In genomic region chr3:159765860-159766294, GRCh38 we compare ENCODE assay signal across 1 cellular context.
TF ChIP-seq lines count a peak whose summit lies in the region.

No MANE protein-coding gene starts in this region.

TF ChIP-seq in HEK293, 187 proteins besides CTCF, POLR2A, EP300 and RAD21 (continued from another document and continues in another):
- TF ChIP-seq KLF7 (tag by site-specific recombination; IDR thresholded peaks at IDR 0.05; ENCODE audit: borderline replicate concordance): no peak
- no peak for TF ChIP-seq ZNF449 (tag by site-specific recombination; IDR thresholded peaks at IDR 0.05)
- no peak for TF ChIP-seq ZNF768 (tag by site-specific recombination; IDR thresholded peaks at IDR 0.05)
- TF ChIP-seq ZNF514 (tag by site-specific recombination; IDR thresholded peaks at IDR 0.05): no peak
- no peak for TF ChIP-seq ZNF362 (tag by site-specific recombination; IDR thresholded peaks at IDR 0.05)
- TF ChIP-seq ZNF707 (tag by site-specific recombination; IDR thresholded peaks at IDR 0.05): no peak
- TF ChIP-seq ZNF626 (tag by site-specific recombination; IDR thresholded peaks at IDR 0.05): no peak
- no peak for TF ChIP-seq ZNF623 (tag by site-specific recombination; IDR thresholded peaks at IDR 0.05)
- TF ChIP-seq ZFP37 (tag by site-specific recombination; IDR thresholded peaks at IDR 0.05): no peak
- peak; percentile 23; the same call in 1 of the 2 replicates for TF ChIP-seq ZNF664 (tag by site-specific recombination; IDR thresholded peaks at IDR 0.05)
- TF ChIP-seq ZSCAN5A (tag by site-specific recombination; IDR thresholded peaks at IDR 0.05): no peak
- TF ChIP-seq ZSCAN30 (tag by site-specific recombination; IDR thresholded peaks at IDR 0.05): 0 out of 2 replicates have a peak, but pooled peaks have one; percentile 44
- no peak for TF ChIP-seq ZBTB26 (tag by site-specific recombination; optimal IDR thresholded peaks at IDR 0.05)
- no peak for TF ChIP-seq EGR2 (tag by site-specific recombination; IDR thresholded peaks at IDR 0.05; ENCODE audit: low read depth)
- TF ChIP-seq ZNF354C (tag by site-specific recombination; IDR thresholded peaks at IDR 0.05; ENCODE audit: borderline replicate concordance, low read depth): no peak
- no peak for TF ChIP-seq ZBTB48 (tag by site-specific recombination; IDR thresholded peaks at IDR 0.05)
- TF ChIP-seq ZNF324 (tag by site-specific recombination; IDR thresholded peaks at IDR 0.05): no peak
- no peak for TF ChIP-seq ZEB2 (tag by site-specific recombination; IDR thresholded peaks at IDR 0.05)
- TF ChIP-seq ZNF146 (tag by site-specific recombination; IDR thresholded peaks at IDR 0.05): no peak
- no peak for TF ChIP-seq ZNF501 (tag by site-specific recombination; IDR thresholded peaks at IDR 0.05)
- TF ChIP-seq WT1 (tag by site-specific recombination; IDR thresholded peaks at IDR 0.05): no peak
- no peak for TF ChIP-seq ZNF280D (tag by site-specific recombination; IDR thresholded peaks at IDR 0.05)
- TF ChIP-seq ELK4 (IDR thresholded peaks at IDR 0.05; ENCODE audit: borderline replicate concordance, low read depth, low read length): no peak
- no peak for TF ChIP-seq ZNF555 (tag by site-specific recombination; conservative IDR thresholded peaks at IDR 0.05)
- TF ChIP-seq ZSCAN18 (tag by site-specific recombination; IDR thresholded peaks at IDR 0.05): no peak
- TF ChIP-seq TRIM28 (IDR thresholded peaks at IDR 0.05; ENCODE audit: borderline replicate concordance, low read length): peak; percentile 85
- TF ChIP-seq OSR2 (tag by site-specific recombination; IDR thresholded peaks at IDR 0.05): no peak
- TF ChIP-seq IKZF3 (tag by site-specific recombination; IDR thresholded peaks at IDR 0.05): 0 out of 2 replicates have a peak, but pooled peaks have one; percentile 85
- no peak for TF ChIP-seq ZNF239 (tag by site-specific recombination; IDR thresholded peaks at IDR 0.05)
- TF ChIP-seq ZNF214 (tag by site-specific recombination; IDR thresholded peaks at IDR 0.05; ENCODE audit: borderline replicate concordance): no peak
- no peak for TF ChIP-seq REPIN1 (tag by site-specific recombination; IDR thresholded peaks at IDR 0.05; ENCODE audit: low read depth)
- no peak for TF ChIP-seq ZNF76 (tag by site-specific recombination; IDR thresholded peaks at IDR 0.05; ENCODE audit: borderline replicate concordance, low read depth)
- no peak for TF ChIP-seq SP3 (tag by site-specific recombination; IDR thresholded peaks at IDR 0.05)
- no peak for TF ChIP-seq ZNF645 (tag by site-specific recombination; IDR thresholded peaks at IDR 0.05)
- 0 out of 2 replicates have a peak, but pooled peaks have one; percentile 23 for TF ChIP-seq KLF10 (tag by site-specific recombination; IDR thresholded peaks at IDR 0.05)
- TF ChIP-seq SP2 (tag by site-specific recombination; IDR thresholded peaks at IDR 0.05): peak; percentile 46
- TF ChIP-seq ZBTB7A (tag by site-specific recombination; IDR thresholded peaks at IDR 0.05; ENCODE audit: low read depth): no peak
- TF ChIP-seq PBX3 (CRISPR knock-in tag; IDR thresholded peaks at IDR 0.05): no peak
- TF ChIP-seq ZIC2 (tag by site-specific recombination; IDR thresholded peaks at IDR 0.05): no peak
- no peak for TF ChIP-seq ZNF48 (tag by site-specific recombination; IDR thresholded peaks at IDR 0.05)
- TF ChIP-seq KLF8 (tag by site-specific recombination; IDR thresholded peaks at IDR 0.05): 0 out of 2 replicates have a peak, but pooled peaks have one; percentile 11
- no peak for TF ChIP-seq ZNF16 (tag by site-specific recombination; IDR thresholded peaks at IDR 0.05; ENCODE audit: low read depth)
- TF ChIP-seq ZNF2 (tag by site-specific recombination; IDR thresholded peaks at IDR 0.05): peak; percentile 96
- TF ChIP-seq SETDB1 (IDR thresholded peaks at IDR 0.05; ENCODE audit: insufficient read length, low read length): no peak
- TF ChIP-seq ZNF175 (tag by site-specific recombination; IDR thresholded peaks at IDR 0.05): no peak
- no peak for TF ChIP-seq ZNF302 (tag by site-specific recombination; IDR thresholded peaks at IDR 0.05; ENCODE audit: low read depth)
- no peak for TF ChIP-seq ZBTB6 (tag by site-specific recombination; IDR thresholded peaks at IDR 0.05)
- TF ChIP-seq BCL11B (tag by site-specific recombination; IDR thresholded peaks at IDR 0.05; ENCODE audit: low read depth): no peak
- TF ChIP-seq ZNF843 (tag by site-specific recombination; IDR thresholded peaks at IDR 0.05): no peak; the same call in 1 of the 2 replicates
- no peak for TF ChIP-seq ZNF423 (tag by site-specific recombination; IDR thresholded peaks at IDR 0.05)
- no peak for TF ChIP-seq RBAK (tag by site-specific recombination; IDR thresholded peaks at IDR 0.05)
- no peak for TF ChIP-seq YY2 (tag by site-specific recombination; IDR thresholded peaks at IDR 0.05)
- TF ChIP-seq ZNF23 (tag by site-specific recombination; IDR thresholded peaks at IDR 0.05; ENCODE audit: borderline replicate concordance): no peak
- TF ChIP-seq ZNF280C (tag by site-specific recombination; IDR thresholded peaks at IDR 0.05): no peak
